ENCODE assay signal across 27 cellular contexts in genomic region chr15:75961332-75961731, GRCh38. TPM values are rescaled to one million over a fixed set of nuclear protein-coding genes. Genes with fewer than 3 reads are reported as not detected.
"Had no signal": no experiment of that assay in that cellular context is flagged by ENCODE, and none has a peak within 500 bp of the region (broad histone marks: within the 10 kb centered on the region; RNA-seq: fewer than 3 reads in every experiment).

No MANE protein-coding gene starts in this region.

- H3K27ac ChIP-seq: ascending aorta, Peyer's patch, RWPE1, SJCRH30, WERI-Rb-1 had no signal

- H3K27me3 ChIP-seq: ascending aorta, Peyer's patch, SJCRH30 had no signal

- H3K4me3 ChIP-seq: ascending aorta, Peyer's patch, SJCRH30 had no signal

- DNase-seq: activated CD4-positive, alpha-beta T cell treated with anti-CD3 and anti-CD28 coated beads for 48 hours; activated CD4-positive, alpha-beta T cell treated with anti-CD3 and anti-CD28 coated beads, Interleukin-2, amount 50 U/mL, for 48 hours; activated CD8-positive, alpha-beta memory T cell treated with anti-CD3 and anti-CD28 coated beads, Interleukin-2, amount 10 ng/mL, durations not matched to agents 7 days and 5 days; activated effector memory CD4-positive, alpha-beta T cell treated with anti-CD3 and anti-CD28 coated beads, Interleukin-2, amount 50 U/mL, for 16 hours; activated naive CD4-positive, alpha-beta T cell treated with Interleukin-2 at 50 U/mL for 16 hours; activated naive CD8-positive, alpha-beta T cell treated with anti-CD3 and anti-CD28 coated beads, Interleukin-2, amount 50 U/mL, for 24 hours; activated T-cell treated with anti-CD3 and anti-CD28 coated beads, Interleukin-2, amount 50 U/mL, for 4 hours; amniotic stem cell; NCI-H1105; NCI-H1436; NCI-H1694 treated with DMSO at 0.1 percent for 48 hours; NCI-H2029 treated with DMSO at 0.1 percent for 48 hours; NCI-H345; NCI-H510A; Peyer's patch; Right ventricle myocardium superior; SJCRH30; SK-N-SH; T-helper 1 cell; WERI-Rb-1 had no signal

- H3K36me3 ChIP-seq: ascending aorta, Peyer's patch, SJCRH30, WERI-Rb-1 had no signal

- H3K4me1 ChIP-seq: ascending aorta, Peyer's patch, SJCRH30 had no signal

- ATAC-seq: activated CD4-positive, CD25-positive, alpha-beta regulatory T cell treated with anti-CD3 and anti-CD28 coated beads, Interleukin-2, amount 50 U/mL, for 24 hours; activated CD8-positive, alpha-beta memory T cell treated with anti-CD3 and anti-CD28 coated beads, Interleukin-2, amount 10 ng/mL, durations not matched to agents 7 days and 5 days; activated naive CD4-positive, alpha-beta T cell treated with anti-CD3 and anti-CD28 coated beads, Interleukin-2, amount 50 U/mL, for 72 hours; activated naive CD8-positive, alpha-beta T cell treated with anti-CD3 and anti-CD28 coated beads, Interleukin-2, amount 50 U/mL, for 24 hours; activated T-cell treated with anti-CD3 and anti-CD28 coated beads, Interleukin-2, amount 50 U/mL, for 4 hours had no signal

- H3K9ac ChIP-seq: SK-N-SH had no signal

- H3K9me3 ChIP-seq: ascending aorta, Peyer's patch, SJCRH30, SK-N-SH had no signal

- H3K4me2 ChIP-seq: SK-N-SH had no signal

RNA-seq across cellular contexts. Expression of gene NRG4, which starts 50.9 kb away (rescaled TPM):
- total RNA-seq: activated CD8-positive, alpha-beta memory T cell treated with anti-CD3 and anti-CD28 coated beads, Interleukin-2, amount 10 ng/mL, durations not matched to agents 7 days and 5 days; activated naive CD4-positive, alpha-beta T cell treated with anti-CD3 and anti-CD28 coated beads, Interleukin-2, amount 50 U/mL, for 72 hours; ascending aorta; LHCN-M2; MCF 10A; Peyer's patch; Right ventricle myocardium superior; T-helper 2 cell treated with Interferon-gamma antibody and Interleukin-4, amounts not matched to agents 100 ng/mL and 5 ng/mL, for 36 hours had no signal
- polyA plus RNA-seq: SK-N-SH had no signal
